Comparison of ENCODE assay signal across 22 cellular contexts in genomic region chr4:102472441-102473013, GRCh38.
"Had no signal": no experiment of that assay in that cellular context is flagged by ENCODE, and none has a peak within 500 bp of the region (broad histone marks: within the 10 kb centered on the region; RNA-seq: fewer than 3 reads in every experiment).

No MANE protein-coding gene starts in this region.

- H3K27ac Mint-ChIP-seq: effector memory CD8-positive, alpha-beta T cell; memory B cell; naive B cell; natural killer cell treated with Interleukin-12 subunit alpha and Interleukin-12 subunit beta and Interleukin-15 and Interleukin-18, amount 100 ng/mL, for 72 hours; progenitor cell of endocrine pancreas; stimulated activated effector memory CD8-positive, alpha-beta T cell treated with anti-CD3 and anti-CD28 coated beads, Interleukin-12 subunit alpha, Interleukin-12 subunit beta, amount 100 ng/mL, for 72 hours had no signal

- ATAC-seq: effector memory CD8-positive, alpha-beta T cell; left lobe of liver; natural killer cell treated with Interleukin-12 subunit alpha and Interleukin-12 subunit beta and Interleukin-15 and Interleukin-18, amount 100 ng/mL, for 72 hours; sciatic nerve; stimulated activated effector memory CD8-positive, alpha-beta T cell treated with anti-CD3 and anti-CD28 coated beads, Interleukin-12 subunit alpha, Interleukin-12 subunit beta, amount 100 ng/mL, for 72 hours had no signal

- H3K27me3 ChIP-seq: neutrophil, stomach, thyroid gland, upper lobe of left lung had no signal

- H3K4me3 Mint-ChIP-seq: effector memory CD8-positive, alpha-beta T cell; memory B cell; naive B cell; natural killer cell treated with Interleukin-12 subunit alpha and Interleukin-12 subunit beta and Interleukin-15 and Interleukin-18, amount 100 ng/mL, for 72 hours; neural crest cell; stimulated activated effector memory CD8-positive, alpha-beta T cell treated with anti-CD3 and anti-CD28 coated beads, Interleukin-12 subunit alpha, Interleukin-12 subunit beta, amount 100 ng/mL, for 72 hours had no signal

- H3K4me1 Mint-ChIP-seq: memory B cell; naive B cell; neural crest cell; stimulated activated effector memory CD8-positive, alpha-beta T cell treated with anti-CD3 and anti-CD28 coated beads, Interleukin-12 subunit alpha, Interleukin-12 subunit beta, amount 100 ng/mL, for 72 hours had no signal

- H3K4me1 ChIP-seq: parathyroid adenoma, stomach, thyroid gland, upper lobe of left lung had no signal

- FAIRE-seq: endometrium, keratinocyte, urothelium cell line had no signal

- H3K4me3 ChIP-seq: lung, stomach, thyroid gland, upper lobe of left lung had no signal

- H3K27me3 Mint-ChIP-seq: progenitor cell of endocrine pancreas had no signal

- H3K27ac ChIP-seq: neutrophil, parathyroid adenoma, stomach, thyroid gland, upper lobe of left lung had no signal

- H3K9me3 ChIP-seq: neutrophil, thyroid gland, upper lobe of left lung had no signal

- H3K9me3 Mint-ChIP-seq: effector memory CD8-positive, alpha-beta T cell; neural crest cell; stimulated activated effector memory CD8-positive, alpha-beta T cell treated with anti-CD3 and anti-CD28 coated beads, Interleukin-12 subunit alpha, Interleukin-12 subunit beta, amount 100 ng/mL, for 72 hours had no signal

- DNase-seq: cortex of kidney; effector memory CD8-positive, alpha-beta T cell; naive B cell; stimulated activated CD4-positive, alpha-beta T cell treated with anti-CD3 and anti-CD28 coated beads, Interleukin-2, amount 100 ng/mL, for 24 hours; stimulated activated CD4-positive, alpha-beta T cell treated with anti-CD3 and anti-CD28 coated beads, Interleukin-4, amount 100 ng/mL, for 24 hours; stimulated activated naive CD4-positive, alpha-beta T cell treated with Interleukin-2 at 50 U/mL for 16 hours; stomach; thyroid gland; upper lobe of left lung had no signal

- H3K9ac ChIP-seq: parathyroid adenoma had no signal

- H3K36me3 Mint-ChIP-seq: stimulated activated effector memory CD8-positive, alpha-beta T cell treated with anti-CD3 and anti-CD28 coated beads, Interleukin-12 subunit alpha, Interleukin-12 subunit beta, amount 100 ng/mL, for 72 hours had no signal

- H3K36me3 ChIP-seq: neutrophil, stomach, thyroid gland, upper lobe of left lung had no signal
